ENCODE assay signal across 6 cellular contexts in genomic region chr12:130562711-130563110, GRCh38.
"Had no signal": no experiment of that assay in that cellular context is flagged by ENCODE, and none has a peak within 500 bp of the region (broad histone marks: within the 10 kb centered on the region; RNA-seq: fewer than 3 reads in every experiment).

No MANE protein-coding gene starts in this region.

- DNase-seq: H9, HCEC 1CT, IMR-90, KG1 had no signal

- ATAC-seq: GM23338, K562 had no signal

- H3K4me3 ChIP-seq: GM23338, K562 had no signal
